15 cellular contexts compared by ENCODE assay signal in genomic region chr3:159619341-159619885, GRCh38.
DNase-seq lines count a peak whose midpoint lies in the region; ATAC-seq, FAIRE-seq and TF ChIP-seq lines count a peak whose summit lies in the region.
"Had no signal": no experiment of that assay in that cellular context is flagged by ENCODE, and none has a peak within 500 bp of the region (broad histone marks: within the 10 kb centered on the region; RNA-seq: fewer than 3 reads in every experiment).

No MANE protein-coding gene starts in this region.

- no peak for FAIRE-seq in urothelium cell line (lab: Jason Lieb, UNC)
- FAIRE-seq: endothelial cell of umbilical vein, K562 had no signal

- no peak for TF ChIP-seq POLR2A in spleen (IDR thresholded peaks at IDR 0.05)

- no peaks in the 10 kb centered on the region for H3K9me3 ChIP-seq in neural cell (ENCODE audit: low read length)
- H3K9me3 ChIP-seq in spleen, result no peaks in the 10 kb centered on the region

- H4K20me1 ChIP-seq in neural cell (ENCODE audit: insufficient read depth), result no peaks in the 10 kb centered on the region

- H3K4me1 ChIP-seq in spleen, result no peaks in the 10 kb centered on the region

- 51 to 61% (median 55%) methylated on average over 3 of the region's 3 CpGs for WGBS in spleen, 5 donors

- DNase-seq in ELF-1 (ENCODE audit: low read depth, low spot score) (peak; percentile 16), LNCaP clone FGC (ENCODE audit: low read depth) (peak; percentile 92), brain pericyte (ENCODE audit: low read depth, low spot score) (peak; percentile 45), mesenteric fat pad (ENCODE audit: low spot score) (no peak), urothelium cell line (ENCODE audit: low spot score) (no peak), spleen (no peak)
- DNase-seq: activated CD8-positive, alpha-beta memory T cell treated with anti-CD3 and anti-CD28 coated beads for 24 hours; activated naive CD8-positive, alpha-beta T cell treated with anti-CD3 and anti-CD28 coated beads, Interleukin-2, amount 50 U/mL, for 24 hours; DND-41; natural killer cell; stimulated activated CD4-positive, alpha-beta T cell treated with anti-CD3 and anti-CD28 coated beads, Interleukin-15, amount 100 ng/mL, for 24 hours had no signal

- H3K9ac ChIP-seq in neural cell (ENCODE audit: low read length), result no peak overlapping the region

- H3K79me2 ChIP-seq in neural cell (replicated peaks; ENCODE audit: insufficient read depth, low read length), result no peaks in the 10 kb centered on the region

- H3F3A ChIP-seq in neural cell (ENCODE audit: insufficient read depth, low read length, poor library complexity, severe bottlenecking), result no peaks in the 10 kb centered on the region

- TF ChIP-seq CTCF in LNCaP clone FGC (IDR thresholded peaks at IDR 0.05; ENCODE audit: control insufficient read depth, extremely low read depth, insufficient read depth) (no peak), neural cell (IDR thresholded peaks at IDR 0.05; ENCODE audit: poor library complexity, severe bottlenecking) (no peak), spleen (IDR thresholded peaks at IDR 0.05 in 8 of 11, conservative IDR thresholded peaks at IDR 0.05 in 3 of 11) (no peak)

- H3K4me2 ChIP-seq in neural cell (ENCODE audit: low read length), result no peak overlapping the region

- intact Hi-C loops in spleen (cut with DNase I; ENCODE audit: low total_unique reads), result loop anchor here (5.0 kb wide), 1 partner anchor 188 kb away; no protein-coding TSS in a partner anchor

- H3K4me3 ChIP-seq in LNCaP clone FGC (ENCODE audit: low read depth, low read length) (no peak overlapping the region), neural cell (ENCODE audit: low read length) (no peak overlapping the region), spleen (no peak overlapping the region)
- H3K4me3 ChIP-seq: K562 had no signal

- no peak overlapping the region for H2AFZ ChIP-seq in neural cell (ENCODE audit: low read depth, low read length)

- no peaks in the 10 kb centered on the region for H3K36me3 ChIP-seq in neural cell (ENCODE audit: insufficient read depth, low read length)
- no peaks in the 10 kb centered on the region for H3K36me3 ChIP-seq in spleen

- no peak for TF ChIP-seq RAD21 in neural cell (conservative IDR thresholded peaks at IDR 0.05)

- H3K27me3 ChIP-seq in neural cell (ENCODE audit: insufficient read depth, low read depth, low read length), result no peaks in the 10 kb centered on the region
- no peaks in the 10 kb centered on the region for H3K27me3 ChIP-seq in spleen (replicated peaks in 1 of 7)

- ATAC-seq in GM21367 (IDR thresholded peaks at IDR 0.05; ENCODE audit: unreplicated experiment), result no peak
- ATAC-seq: K562, natural killer cell had no signal

- H3K9me2 ChIP-seq in neural cell (ENCODE audit: insufficient read depth, low read length), result no peaks in the 10 kb centered on the region

- H3K27ac ChIP-seq in neural cell (ENCODE audit: low read length), result no peak overlapping the region
- no peak overlapping the region for H3K27ac ChIP-seq in spleen

- peak; percentile 25 for TF ChIP-seq EP300 in neural cell (conservative IDR thresholded peaks at IDR 0.05; ENCODE audit: poor library complexity, severe bottlenecking)

TF ChIP-seq in neural cell, 6 proteins besides CTCF, POLR2A, EP300 and RAD21:
- TF ChIP-seq REST (IDR thresholded peaks at IDR 0.05; ENCODE audit: borderline replicate concordance), result no peak
- TF ChIP-seq POLR2AphosphoS5 (IDR thresholded peaks at IDR 0.05), result peak; percentile 46
- TF ChIP-seq EZH2 (IDR thresholded peaks at IDR 0.05; ENCODE audit: borderline replicate concordance, insufficient read depth, low read length, poor library complexity, severe bottlenecking), result no peak
- no peak for TF ChIP-seq SMC3 (conservative IDR thresholded peaks at IDR 0.05; ENCODE audit: poor library complexity)
TF ChIP-seq in neural cell: peak in this region for 1.

Comparison
In these comparisons a context has a peak if more than half of its experiments do, and no peak if none do; other contexts are left out.
1. DNase-seq: peak in ELF-1 (single experiment), LNCaP clone FGC (single experiment) and brain pericyte (single experiment); none in mesenteric fat pad (single experiment), urothelium cell line (single experiment) and spleen (single experiment).